13 cellular contexts compared by ENCODE assay signal in the genomic region with DNA sequence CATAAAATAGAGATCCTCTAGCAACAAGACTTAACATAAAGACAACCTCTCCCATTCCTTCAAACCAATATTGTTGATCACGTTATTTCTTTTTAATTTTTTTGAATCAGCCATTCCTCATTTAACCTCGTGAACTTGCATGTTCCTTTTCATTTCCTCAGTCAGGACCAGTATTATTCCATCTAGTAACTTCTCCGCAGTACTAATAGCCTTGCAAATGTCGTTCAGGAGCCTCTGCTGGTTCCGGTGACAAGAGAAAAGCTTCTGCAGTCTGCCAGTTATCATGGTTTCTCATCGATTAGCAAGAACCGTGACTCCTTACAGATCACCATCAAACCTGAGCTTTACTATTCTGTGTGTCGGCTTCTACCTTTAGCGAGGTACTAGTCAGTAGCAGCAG. TPM values are rescaled to one million over a fixed set of nuclear protein-coding genes. Genes with fewer than 3 reads are reported as not detected.
DNase-seq lines count a peak whose midpoint lies in the region; ATAC-seq, FAIRE-seq and TF ChIP-seq lines count a peak whose summit lies in the region.
"Had no signal": no experiment of that assay in that cellular context is flagged by ENCODE, and none has a peak within 500 bp of the region (broad histone marks: within the 10 kb centered on the region; RNA-seq: fewer than 3 reads in every experiment).

No MANE protein-coding gene starts in this region.

- H2BK15ac ChIP-seq in H1 (ENCODE audit: low read length): no peak overlapping the region

- no peak overlapping the region for H2AFZ ChIP-seq in H1 (ENCODE audit: low read length)

- no peak for TF ChIP-seq RAD21 in A549 (conservative IDR thresholded peaks at IDR 0.05 in 1 of 2, IDR thresholded peaks at IDR 0.05 in 1 of 2)
- no peak for TF ChIP-seq RAD21 in H1 (IDR thresholded peaks at IDR 0.05 in 1 of 2, conservative IDR thresholded peaks at IDR 0.05 in 1 of 2; ENCODE audit: low read depth in 2 of 2, low read length in 2 of 2)

- H4K20me1 ChIP-seq in H1 (replicated peaks in 1 of 2; ENCODE audit: control insufficient read depth in 1 of 2, insufficient read depth in 2 of 2, low read length in 2 of 2): peaks cover 13 to 15% of the 10 kb centered on the region in 2 experiments

- no peak overlapping the region for H3K56ac ChIP-seq in H1 (replicated peaks; ENCODE audit: insufficient read length, low read depth, low read length)

- no peak overlapping the region for H2AK5ac ChIP-seq in H1 (ENCODE audit: low read depth, low read length)

- H3K23me2 ChIP-seq in H1 (ENCODE audit: low read depth, low read length): peaks cover 10% of the 10 kb centered on the region

- H4K8ac ChIP-seq in H1 (ENCODE audit: extremely low read depth, insufficient read depth, low read length): no peak overlapping the region

- H3K36me3 ChIP-seq in MG63: peaks cover 4% of the 10 kb centered on the region; the same call in 1 of the 2 replicates
- no peaks in the 10 kb centered on the region; a peak in 1 of 8 replicates for H3K36me3 ChIP-seq in H1 (ENCODE audit: control insufficient read depth in 2 of 4, insufficient read depth in 4 of 4, low read length in 3 of 4)

- H3K23ac ChIP-seq in H1 (ENCODE audit: insufficient read length): no peak overlapping the region

- H3K9me3 ChIP-seq in A549 (no peaks in the 10 kb centered on the region), MG63 (no peaks in the 10 kb centered on the region), H1 (ENCODE audit: insufficient read depth in 2 of 2, low read depth in 1 of 2, low read length in 1 of 2) (no peaks in the 10 kb centered on the region)

- intact Hi-C loops in natural killer cell (cut with micrococcal nuclease): no loop called here

- H2BK12ac ChIP-seq in H1 (ENCODE audit: low read depth, low read length): no peak overlapping the region

- H2BK20ac ChIP-seq in H1 (ENCODE audit: low read length): no peak overlapping the region

- H3K27me3 ChIP-seq in MG63 (no peaks in the 10 kb centered on the region), H1 (replicated peaks in 1 of 4; ENCODE audit: control insufficient read depth in 3 of 4, extremely low read depth in 1 of 4, insufficient read depth in 3 of 4, low read length in 3 of 4) (peaks cover 0 to 7% (median 3%) of the 10 kb centered on the region in 4 experiments; a peak in 3 of 7 replicates)

- H4K91ac ChIP-seq in H1 (replicated peaks; ENCODE audit: insufficient read length, low read length): no peak overlapping the region

- H3K79me1 ChIP-seq in H1 (ENCODE audit: low read depth, low read length): peaks cover 3% of the 10 kb centered on the region; the same call in 1 of the 2 replicates

- FAIRE-seq in A549 (lab: Jason Lieb, UNC): no peak
- FAIRE-seq in H1 (lab: Jason Lieb, UNC): no peak

- peak overlapping the region; percentile 78 to 92 for H3K27ac ChIP-seq in A549
- H3K27ac ChIP-seq in H1 (ENCODE audit: low read depth, low read length): no peak overlapping the region

- H3K79me2 ChIP-seq in H1 (ENCODE audit: control insufficient read depth in 1 of 2, insufficient read depth in 2 of 2, low read length in 2 of 2): peaks cover 32 to 78% of the 10 kb centered on the region in 2 experiments

- H3K4me1 ChIP-seq in A549: peaks cover 60% of the 10 kb centered on the region
- peaks cover 11 to 20% (median 13%) of the 10 kb centered on the region in 4 experiments; a peak in 6 of 7 replicates for H3K4me1 ChIP-seq in H1 (replicated peaks in 1 of 4; ENCODE audit: control insufficient read depth in 3 of 4, insufficient read depth in 4 of 4, low read length in 3 of 4)

- no peak for TF ChIP-seq POLR2A in A549 (IDR thresholded peaks at IDR 0.05; ENCODE audit: low read length)
- no peak for TF ChIP-seq POLR2A in H1 (IDR thresholded peaks at IDR 0.05; ENCODE audit: control extremely low read depth in 1 of 2, low read depth in 2 of 2, low read length in 2 of 2)

- H3K14ac ChIP-seq in H1 (ENCODE audit: insufficient read length): no peak overlapping the region

- CTCF ChIA-PET in A549 (lab: Yijun Ruan, JAX) (interaction anchor here (0.5 to 0.9 kb wide), 2 partner anchors 17 to 559 kb away, joined by 4 read pairs; no protein-coding TSS in a partner anchor), H1 (lab: Charles Lee; ENCODE audit: partially characterized antibody) (interaction anchor here (0.8 to 4.2 kb wide), 5 partner anchors 10 to 177 kb away, joined by 3 to 46 read pairs (median 3); no protein-coding TSS in a partner anchor), HEK293T (lab: Yijun Ruan, JAX) (interaction anchor here (0.6 to 0.8 kb wide), 2 partner anchors 8 to 10 kb away, joined by 3 to 4 read pairs; no protein-coding TSS in a partner anchor)

- no peak overlapping the region for H2BK5ac ChIP-seq in H1 (ENCODE audit: low read depth, low read length)

- no peaks in the 10 kb centered on the region for H3K9me3 Mint-ChIP-seq in nephron
- H3K9me3 Mint-ChIP-seq in natural killer cell: no peaks in the 10 kb centered on the region
- H3K9me3 Mint-ChIP-seq: CD4-positive, alpha-beta memory T cell; T-cell had no signal

- H3K27ac Mint-ChIP-seq in nephron (peak overlapping the region; percentile 58 to 85 (median 65)), natural killer cell (no peak overlapping the region)
- H3K27ac Mint-ChIP-seq: T-cell had no signal

- POLR2A ChIA-PET in A549 (lab: Yijun Ruan, JAX): no interaction called here
- POLR2A ChIA-PET in H1 (lab: Charles Lee; ENCODE audit: partially characterized antibody): interaction anchor here (1.1 to 6.4 kb wide), 3 partner anchors 9 to 169 kb away, joined by 4 to 115 read pairs (median 7); no protein-coding TSS in a partner anchor
- POLR2A ChIA-PET in HEK293T (lab: Yijun Ruan, JAX): no interaction called here

- H3K4me1 Mint-ChIP-seq in nephron (peaks cover 48% of the 10 kb centered on the region), natural killer cell (peaks cover 20 to 27% of the 10 kb centered on the region in 2 donors)

- ATAC-seq in A549: no peak
- ATAC-seq in activated CD4-positive, CD25-positive, alpha-beta regulatory T cell treated with anti-CD3 and anti-CD28 coated beads, Interleukin-2, amount 50 U/mL, for 24 hours: no peak
- no peak for ATAC-seq in natural killer cell
- ATAC-seq: esophagus mucosa, sciatic nerve, T-cell had no signal

- no peak overlapping the region for H4K5ac ChIP-seq in H1 (ENCODE audit: insufficient read length, low read depth, low read length)

- no peak overlapping the region for H3K9ac ChIP-seq in H1 (replicated peaks in 1 of 4; ENCODE audit: extremely low read depth in 1 of 4, low read depth in 3 of 4, low read length in 3 of 4)

- no peak overlapping the region for H3K4me3 ChIP-seq in A549
- H3K4me3 ChIP-seq in MG63: peak overlapping the region; percentile 80; the same call in 1 of the 2 replicates
- peak overlapping the region; percentile 26 to 96 (median 80); a peak in 5 of 8 replicates for H3K4me3 ChIP-seq in H1 (ENCODE audit: extremely low read depth in 1 of 4, insufficient read depth in 2 of 4, low read depth in 3 of 4, low read length in 4 of 4)

- H3K36me3 Mint-ChIP-seq in nephron (ENCODE audit: low read depth): peaks cover 3% of the 10 kb centered on the region
- H3K36me3 Mint-ChIP-seq in natural killer cell: no peaks in the 10 kb centered on the region
- H3K36me3 Mint-ChIP-seq: T-cell had no signal

- H3K18ac ChIP-seq in H1 (ENCODE audit: extremely low read depth, low read length): no peak overlapping the region

- no peak for DNase-seq in A549 (ENCODE audit: low read depth in 1 of 2, low spot score in 1 of 2)
- DNase-seq in MG63: no peak
- no peak for DNase-seq in H1 (ENCODE audit: low read depth in 1 of 2, low spot score in 2 of 2)
- DNase-seq in HEK293T (ENCODE audit: extremely low spot score): no peak
- no peak for DNase-seq in effector CD8-positive, alpha-beta T cell (lab: John Stamatoyannopoulos, UW)
- no peak for DNase-seq in natural killer cell
- DNase-seq: CD4-positive, alpha-beta memory T cell; MM.1S; T-cell had no signal

- H3K27me3 Mint-ChIP-seq in nephron (ENCODE audit: low read depth): peaks cover 13% of the 10 kb centered on the region
- peaks cover 44 to 52% of the 10 kb centered on the region in 2 donors for H3K27me3 Mint-ChIP-seq in natural killer cell (ENCODE audit: low read depth in 2 of 2)

- no peak for TF ChIP-seq EP300 in A549 (IDR thresholded peaks at IDR 0.05)
- TF ChIP-seq EP300 in H1 (IDR thresholded peaks at IDR 0.05; ENCODE audit: borderline replicate concordance in 1 of 2, low read depth in 2 of 2, low read length in 2 of 2): no peak

- no peak overlapping the region for H3K4ac ChIP-seq in H1 (replicated peaks; ENCODE audit: insufficient read length, low read depth, low read length)

- H3K4me2 ChIP-seq in A549: peak overlapping the region; percentile 65
- peak overlapping the region; percentile 89 to 92 for H3K4me2 ChIP-seq in H1 (ENCODE audit: insufficient read depth in 1 of 2, low read depth in 2 of 2, low read length in 2 of 2)

- 55% methylated on average over 9 of the region's 9 CpGs for whole genome bisulfite sequencing in A549 (ENCODE audit: missing lambda C conversion rate)
- WGBS in H1 (ENCODE audit: extremely low coverage in 1 of 2, insufficient coverage in 1 of 2, insufficient read length in 1 of 2, insufficient replicate concordance in 2 of 2, low coverage in 1 of 2, low lambda C conversion rate in 2 of 2, missing lambda C conversion rate in 1 of 2), 2 experiments: 27% methylated on average over 9 of the region's 9 CpGs; no CpG with 5 or more reads in 1 of the 2 experiments

- TF ChIP-seq CTCF in A549 (IDR thresholded peaks at IDR 0.05) (no peak), H1 (IDR thresholded peaks at IDR 0.05; ENCODE audit: control extremely low read depth in 1 of 3, insufficient read depth in 1 of 3, low read depth in 1 of 3, low read length in 3 of 3) (no peak), nephron (IDR thresholded peaks at IDR 0.05; ENCODE audit: unreplicated experiment in 3 of 3) (no peak), natural killer cell (IDR thresholded peaks at IDR 0.05) (no peak)

- H3K4me3 Mint-ChIP-seq in nephron (peak overlapping the region; percentile 78 to 97 (median 96)), natural killer cell (no peak overlapping the region)

- no peak overlapping the region for H2BK120ac ChIP-seq in H1 (replicated peaks; ENCODE audit: low read depth, low read length)

RNA-seq across cellular contexts. Expression of a gene that starts 3.0 kb away (rescaled TPM):
- polyA plus RNA-seq in A549 (2011; rRNA removed) (526 and 565 TPM in 2 replicates), A549 (2017; fragmentation: RNase III; extraction: RNeasy Plus Mini Kit Qiagen cat#74134 plus additional on column Dnase treatment) (310 to 587 TPM (median 540 TPM) in 3 replicates), H1 (2011; rRNA removed) (365 and 375 TPM in 2 replicates)
- 222 and 228 TPM in 2 replicates for polyA plus RNA-seq in A549 (2012; cell fraction: cytosol; rRNA removed)
- 309 and 351 TPM in 2 replicates for polyA plus RNA-seq in A549 (2012; cell fraction: nucleus; rRNA removed)
- polyA minus RNA-seq in A549 (2011; rRNA and poly(A)+ RNA removed): 398 and 486 TPM in 2 replicates
- 252 and 266 TPM in 2 replicates for total RNA-seq in MG63 (2014; rRNA removed; shearing (Covaris generic); ENCODE audit: low replicate concordance)
- total RNA-seq in H1 (2021; fragmentation: NEBNext Ultra II Directional; extraction: Animal tissue kit (Norgen Biotek cat#: 25700)): 544 and 551 TPM in 2 replicates
- 520 TPM for polyA plus RNA-seq in H1 (2011; cell fraction: cytosol; rRNA removed)
- 493 TPM for polyA plus RNA-seq in H1 (2011; cell fraction: nucleus; rRNA removed)
- 377 to 549 TPM (median 468 TPM) in 4 replicates for polyA plus RNA-seq in H1 (2012, experiment 1 of 2)
- 50.8 TPM for polyA plus RNA-seq in H1 (2012, experiment 2 of 2)
- 968 TPM for polyA plus RNA-seq in H1 (2013, experiment 1 of 2)
- polyA plus RNA-seq in H1 (2013, experiment 2 of 2): 921 TPM
- 595 and 720 TPM in 2 replicates for polyA minus RNA-seq in H1 (2011; rRNA and poly(A)+ RNA removed)
- polyA minus RNA-seq in H1 (2011; cell fraction: cytosol; rRNA and poly(A)+ RNA removed): 232 TPM
- polyA minus RNA-seq in H1 (2011; cell fraction: nucleus; rRNA and poly(A)+ RNA removed): 416 TPM
- 10 to 100 TPM in 1 of 3 donors, 1 to 10 TPM in 2; 5.1 to 10.6 (median 7.8) TPM for total RNA-seq in natural killer cell

Comparison
In these comparisons a context has a peak if more than half of its experiments do, and no peak if none do; other contexts are left out.
1. H3K27ac Mint-ChIP-seq: peak in nephron (3 of 3); none in natural killer cell (0 of 2).
2. RNA of a gene that starts 3.0 kb away (total RNA-seq): 544 to 551 TPM in H1 and 252 to 266 TPM in MG63; 5.1 to 10.6 TPM in natural killer cell; every median in the first group is over 10 times any median in the second.